Comparison of ENCODE assay signal across 15 cellular contexts in genomic region chrX:21166302-21166982, GRCh38.
DNase-seq lines count a peak whose midpoint lies in the region; TF ChIP-seq lines count a peak whose summit lies in the region.
"Had no signal": no experiment of that assay in that cellular context is flagged by ENCODE, and none has a peak within 500 bp of the region (broad histone marks: within the 10 kb centered on the region; RNA-seq: fewer than 3 reads in every experiment).

No MANE protein-coding gene starts in this region.

- peaks cover 9% of the 10 kb centered on the region for H3K4me1 ChIP-seq in ACC112 (ENCODE audit: control insufficient read depth, insufficient read depth, low read length, unreplicated experiment)
- H3K4me1 ChIP-seq: lower lobe of right lung, uterus had no signal

- H3K79me2 ChIP-seq in ACC112 (ENCODE audit: control insufficient read depth, insufficient read depth, low read length, unreplicated experiment) = no peaks in the 10 kb centered on the region

- H3K27ac ChIP-seq in ACC112 (ENCODE audit: low read depth, low read length) = peak overlapping the region; percentile 23; the same call in 1 of the 2 replicates
- H3K27ac ChIP-seq: lower lobe of right lung, uterus had no signal

- H3K4me3 ChIP-seq in ACC112 (ENCODE audit: low read depth, low read length) = no peak overlapping the region
- no peak overlapping the region for H3K4me3 ChIP-seq in astrocyte of the cerebellum (ENCODE audit: low read depth, low read length)
- H3K4me3 ChIP-seq: lower lobe of right lung, uterus had no signal

- in situ Hi-C loops in astrocyte of the cerebellum (cut with HindIII; ENCODE audit: low sequenced_read_pairs) = no loop called here

- no peak for TF ChIP-seq CTCF in astrocyte of the cerebellum (IDR thresholded peaks at IDR 0.05; ENCODE audit: low read depth, low read length, missing control alignments)

- H3K27me3 ChIP-seq in ACC112 (ENCODE audit: insufficient read depth, low read length) = no peaks in the 10 kb centered on the region

- H2AFZ ChIP-seq in ACC112 (ENCODE audit: low read length, unreplicated experiment) = peak overlapping the region; percentile 50

- DNase-seq in HCEC 1CT (peak; percentile 31), astrocyte of the cerebellum (ENCODE audit: low read depth) (peak; percentile 5), iris pigment epithelial cell (ENCODE audit: low read depth) (peak; percentile 15), HuH-7.5 (ENCODE audit: low spot score) (no peak), anterior cingulate cortex (lab: John Stamatoyannopoulos, UW) (no peak), dedifferentiated amniotic fluid mesenchymal stem cell (ENCODE audit: extremely low spot score) (no peak)
- no peak for DNase-seq in activated T-cell treated with anti-CD3 and anti-CD28 coated beads, Interleukin-2, amount 50 U/mL, for 48 hours
- DNase-seq: activated CD4-positive, CD25-positive, alpha-beta regulatory T cell; DMS79 treated with DMSO at 0.1 percent for 48 hours; effector CD8-positive, alpha-beta T cell; lower lobe of right lung; NCI-H2029; nucleus accumbens; uterus had no signal

- no peaks in the 10 kb centered on the region for H3K36me3 ChIP-seq in ACC112 (ENCODE audit: insufficient read depth, low read length)
- H3K36me3 ChIP-seq: lower lobe of right lung, uterus had no signal

Comparison
In these comparisons a context has a peak if more than half of its experiments do, and no peak if none do; other contexts are left out.
1. DNase-seq: peak in HCEC 1CT (single experiment), astrocyte of the cerebellum (single experiment) and iris pigment epithelial cell (single experiment); none in activated T-cell treated with anti-CD3 and anti-CD28 coated beads, Interleukin-2, amount 50 U/mL, for 48 hours (0 of 2), HuH-7.5 (single experiment), anterior cingulate cortex (0 of 58) and dedifferentiated amniotic fluid mesenchymal stem cell (single experiment).